10 cellular contexts compared by ENCODE assay signal in the genomic region with DNA sequence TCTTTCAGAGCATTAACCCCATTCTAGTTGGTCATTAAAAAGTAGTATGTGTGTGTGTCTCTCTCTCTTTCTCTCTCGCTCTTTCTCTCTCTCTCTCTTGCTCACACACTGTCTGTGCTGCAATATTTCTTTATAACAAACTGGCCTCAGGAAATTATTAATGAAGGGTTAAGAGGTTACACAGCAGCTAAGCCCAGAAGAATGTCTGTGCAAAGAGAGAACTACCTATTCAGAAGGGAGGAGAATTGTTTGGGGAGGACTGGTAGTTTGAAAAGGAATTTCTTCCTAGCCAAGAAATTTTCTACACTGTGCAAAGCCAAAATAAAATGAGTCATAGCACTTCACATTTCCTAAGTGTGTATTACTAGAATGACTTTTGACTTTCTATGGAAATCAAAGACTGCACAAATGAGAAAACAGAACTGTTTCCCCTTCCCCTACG. TPM values are rescaled to one million over a fixed set of nuclear protein-coding genes. Genes with fewer than 3 reads are reported as not detected.
DNase-seq lines count a peak whose midpoint lies in the region; ATAC-seq lines count a peak whose summit lies in the region.
"Had no signal": no experiment of that assay in that cellular context is flagged by ENCODE, and none has a peak within 500 bp of the region (broad histone marks: within the 10 kb centered on the region; RNA-seq: fewer than 3 reads in every experiment).

No MANE protein-coding gene starts in this region.

- intact Hi-C loops in left cardiac atrium (cut with DNase I): loop anchor here in 1 of 2 donors (10.0 kb wide), 1 partner anchor 655 kb away; no protein-coding TSS in a partner anchor
- intact Hi-C loops in sciatic nerve (cut with DNase I): no loop called here

- peak; percentile 58 to 84 for ATAC-seq in left cardiac atrium
- peak; percentile 63 for ATAC-seq in sciatic nerve
- no peak for ATAC-seq in activated CD4-positive, CD25-positive, alpha-beta regulatory T cell treated with anti-CD3 and anti-CD28 coated beads, Interleukin-2, amount 50 U/mL, for 24 hours

- peak; percentile 47 for DNase-seq in GM04504 (ENCODE audit: low read depth)
- DNase-seq in amniotic epithelial cell (ENCODE audit: low read depth): peak; percentile 96
- DNase-seq in left cardiac atrium: no peak
- no peak for DNase-seq in sciatic nerve (ENCODE audit: low spot score)
- DNase-seq in DMS79 treated with DMSO at 0.1 percent for 48 hours (lab: John Stamatoyannopoulos, UW): no peak
- DNase-seq in effector CD4-positive, alpha-beta T cell: no peak
- no peak for DNase-seq in NK-92 treated with Interleukin-12 subunit alpha and Interleukin-12 subunit beta, amount 100 ng/mL, for 24 hours (lab: John Stamatoyannopoulos, UW)
- DNase-seq: activated T-cell treated with anti-CD3 and anti-CD28 coated beads, Interleukin-2, amount 50 U/mL, for 1 hour; NCI-H1092 had no signal

RNA-seq across cellular contexts. Expression of gene PDGFC, which starts 22.2 kb away (rescaled TPM):
- total RNA-seq in left cardiac atrium (10 to 100 TPM; 16.5 to 18.5 TPM), sciatic nerve (12.0 TPM)

Comparison
In these comparisons a context has a peak if more than half of its experiments do, and no peak if none do; other contexts are left out.
1. DNase-seq: peak in GM04504 (single experiment) and amniotic epithelial cell (single experiment); none in left cardiac atrium (single experiment), sciatic nerve (single experiment), DMS79 treated with DMSO at 0.1 percent for 48 hours (single experiment), effector CD4-positive, alpha-beta T cell (single experiment) and NK-92 treated with Interleukin-12 subunit alpha and Interleukin-12 subunit beta, amount 100 ng/mL, for 24 hours (single experiment).
2. ATAC-seq: peak in left cardiac atrium (2 of 2) and sciatic nerve (single experiment); none in activated CD4-positive, CD25-positive, alpha-beta regulatory T cell treated with anti-CD3 and anti-CD28 coated beads, Interleukin-2, amount 50 U/mL, for 24 hours (0 of 2).